Comparison of ENCODE assay signal across 1 cellular context in the genomic region with DNA sequence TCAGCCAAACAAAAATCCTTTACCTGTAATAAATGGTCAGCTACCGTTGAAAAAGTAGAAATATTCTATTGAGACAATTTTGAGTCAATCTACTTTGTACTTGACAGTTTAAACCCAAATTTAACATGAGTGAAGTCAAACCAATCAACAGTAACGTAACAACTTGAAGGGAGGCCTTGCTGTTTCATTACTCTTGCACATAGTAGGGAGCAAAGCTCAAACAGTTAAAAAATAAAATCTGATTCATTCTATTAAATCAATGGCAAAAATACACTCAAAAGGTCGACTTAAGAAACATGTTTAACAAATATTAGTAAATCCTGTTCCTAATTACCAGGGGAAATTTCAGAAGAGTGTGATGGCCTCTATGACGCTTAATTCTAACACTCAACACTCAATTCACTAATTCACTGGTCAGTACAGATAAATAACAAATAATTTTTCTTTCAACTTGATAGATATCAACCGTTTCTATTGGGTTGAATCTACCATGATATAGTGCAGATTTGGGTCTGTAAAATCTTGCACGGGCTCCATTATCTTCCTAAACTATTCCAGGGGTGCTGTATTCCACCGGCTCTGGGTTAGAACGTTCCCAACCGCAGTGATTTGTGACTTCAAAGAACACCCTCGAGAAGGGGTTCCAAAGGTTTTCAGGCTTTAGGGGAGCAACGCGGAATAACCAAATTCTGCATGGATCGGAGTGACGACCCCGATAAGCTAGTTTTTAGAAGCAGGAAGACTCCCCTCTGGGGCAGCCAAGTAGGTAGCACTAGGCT.
A peak's percentile ranks its signal among the peaks of the same experiment; 100 is the strongest.
TF ChIP-seq lines count a peak whose summit lies in the region.

No MANE protein-coding gene starts in this region.

TF ChIP-seq in K562, 482 proteins besides CTCF, POLR2A, EP300 and RAD21:
- no peak for TF ChIP-seq PHB (CRISPR knock-in tag; IDR thresholded peaks at IDR 0.05)
- TF ChIP-seq ZNF76 (CRISPR knock-in tag; IDR thresholded peaks at IDR 0.05; ENCODE audit: borderline replicate concordance), result 0 out of 2 replicates have a peak, but pooled peaks have one; percentile 3
- TF ChIP-seq SRF (CRISPR knock-in tag; IDR thresholded peaks at IDR 0.05), result peak in 1 of 2 experiments; percentile 31; a peak in 1 of 4 replicates
- TF ChIP-seq ATF1 (CRISPR knock-in tag; IDR thresholded peaks at IDR 0.05), result no peak
- TF ChIP-seq ATF1 (tag; IDR thresholded peaks at IDR 0.05), result 0 out of 2 replicates have a peak, but pooled peaks have one; percentile 30
- 0 out of 2 replicates have a peak, but pooled peaks have one; percentile 28 for TF ChIP-seq LEF1 (IDR thresholded peaks at IDR 0.05)
- TF ChIP-seq, protein P1, sequence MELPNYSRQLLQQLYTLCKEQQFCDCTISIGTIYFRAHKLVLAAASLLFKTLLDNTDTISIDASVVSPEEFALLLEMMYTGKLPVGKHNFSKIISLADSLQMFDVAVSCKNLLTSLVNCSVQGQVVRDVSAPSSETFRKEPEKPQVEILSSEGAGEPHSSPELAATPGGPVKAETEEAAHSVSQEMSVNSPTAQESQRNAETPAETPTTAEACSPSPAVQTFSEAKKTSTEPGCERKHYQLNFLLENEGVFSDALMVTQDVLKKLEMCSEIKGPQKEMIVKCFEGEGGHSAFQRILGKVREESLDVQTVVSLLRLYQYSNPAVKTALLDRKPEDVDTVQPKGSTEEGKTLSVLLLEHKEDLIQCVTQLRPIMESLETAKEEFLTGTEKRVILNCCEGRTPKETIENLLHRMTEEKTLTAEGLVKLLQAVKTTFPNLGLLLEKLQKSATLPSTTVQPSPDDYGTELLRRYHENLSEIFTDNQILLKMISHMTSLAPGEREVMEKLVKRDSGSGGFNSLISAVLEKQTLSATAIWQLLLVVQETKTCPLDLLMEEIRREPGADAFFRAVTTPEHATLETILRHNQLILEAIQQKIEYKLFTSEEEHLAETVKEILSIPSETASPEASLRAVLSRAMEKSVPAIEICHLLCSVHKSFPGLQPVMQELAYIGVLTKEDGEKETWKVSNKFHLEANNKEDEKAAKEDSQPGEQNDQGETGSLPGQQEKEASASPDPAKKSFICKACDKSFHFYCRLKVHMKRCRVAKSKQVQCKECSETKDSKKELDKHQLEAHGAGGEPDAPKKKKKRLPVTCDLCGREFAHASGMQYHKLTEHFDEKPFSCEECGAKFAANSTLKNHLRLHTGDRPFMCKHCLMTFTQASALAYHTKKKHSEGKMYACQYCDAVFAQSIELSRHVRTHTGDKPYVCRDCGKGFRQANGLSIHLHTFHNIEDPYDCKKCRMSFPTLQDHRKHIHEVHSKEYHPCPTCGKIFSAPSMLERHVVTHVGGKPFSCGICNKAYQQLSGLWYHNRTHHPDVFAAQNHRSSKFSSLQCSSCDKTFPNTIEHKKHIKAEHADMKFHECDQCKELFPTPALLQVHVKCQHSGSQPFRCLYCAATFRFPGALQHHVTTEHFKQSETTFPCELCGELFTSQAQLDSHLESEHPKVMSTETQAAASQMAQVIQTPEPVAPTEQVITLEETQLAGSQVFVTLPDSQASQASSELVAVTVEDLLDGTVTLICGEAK (IDR thresholded peaks at IDR 0.05), result peak; percentile 62
- TF ChIP-seq, protein P1 (CRISPR knock-in tag; IDR thresholded peaks at IDR 0.05), result no peak
- TF ChIP-seq PHF21A (IDR thresholded peaks at IDR 0.05; ENCODE audit: borderline replicate concordance, low read depth), result peak; percentile 30; the same call in 1 of the 2 replicates
- 0 out of 2 replicates have a peak, but pooled peaks have one; percentile 26 for TF ChIP-seq MTA3 (IDR thresholded peaks at IDR 0.05; ENCODE audit: borderline replicate concordance)
- TF ChIP-seq ZKSCAN1 (IDR thresholded peaks at IDR 0.05; ENCODE audit: low read depth, low read length), result peak; percentile 60; the same call in 1 of the 2 replicates
- TF ChIP-seq, protein P2, sequence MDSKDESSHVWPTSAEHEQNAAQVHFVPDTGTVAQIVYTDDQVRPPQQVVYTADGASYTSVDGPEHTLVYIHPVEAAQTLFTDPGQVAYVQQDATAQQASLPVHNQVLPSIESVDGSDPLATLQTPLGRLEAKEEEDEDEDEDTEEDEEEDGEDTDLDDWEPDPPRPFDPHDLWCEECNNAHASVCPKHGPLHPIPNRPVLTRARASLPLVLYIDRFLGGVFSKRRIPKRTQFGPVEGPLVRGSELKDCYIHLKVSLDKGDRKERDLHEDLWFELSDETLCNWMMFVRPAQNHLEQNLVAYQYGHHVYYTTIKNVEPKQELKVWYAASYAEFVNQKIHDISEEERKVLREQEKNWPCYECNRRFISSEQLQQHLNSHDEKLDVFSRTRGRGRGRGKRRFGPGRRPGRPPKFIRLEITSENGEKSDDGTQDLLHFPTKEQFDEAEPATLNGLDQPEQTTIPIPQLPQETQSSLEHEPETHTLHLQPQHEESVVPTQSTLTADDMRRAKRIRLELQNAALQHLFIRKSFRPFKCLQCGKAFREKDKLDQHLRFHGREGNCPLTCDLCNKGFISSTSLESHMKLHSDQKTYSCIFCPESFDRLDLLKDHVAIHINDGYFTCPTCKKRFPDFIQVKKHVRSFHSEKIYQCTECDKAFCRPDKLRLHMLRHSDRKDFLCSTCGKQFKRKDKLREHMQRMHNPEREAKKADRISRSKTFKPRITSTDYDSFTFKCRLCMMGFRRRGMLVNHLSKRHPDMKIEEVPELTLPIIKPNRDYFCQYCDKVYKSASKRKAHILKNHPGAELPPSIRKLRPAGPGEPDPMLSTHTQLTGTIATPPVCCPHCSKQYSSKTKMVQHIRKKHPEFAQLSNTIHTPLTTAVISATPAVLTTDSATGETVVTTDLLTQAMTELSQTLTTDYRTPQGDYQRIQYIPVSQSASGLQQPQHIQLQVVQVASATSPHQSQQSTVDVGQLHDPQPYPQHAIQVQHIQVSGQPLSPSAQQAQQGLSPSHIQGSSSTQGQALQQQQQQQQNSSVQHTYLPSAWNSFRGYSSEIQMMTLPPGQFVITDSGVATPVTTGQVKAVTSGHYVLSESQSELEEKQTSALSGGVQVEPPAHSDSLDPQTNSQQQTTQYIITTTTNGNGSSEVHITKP (IDR thresholded peaks at IDR 0.05; ENCODE audit: partially characterized antibody), result peak; percentile 80
- TF ChIP-seq ZFP1 (CRISPR knock-in tag; IDR thresholded peaks at IDR 0.05), result no peak
- no peak for TF ChIP-seq TCF15 (CRISPR knock-in tag; IDR thresholded peaks at IDR 0.05)
- no peak for TF ChIP-seq ZNF449 (CRISPR knock-in tag; IDR thresholded peaks at IDR 0.05)
- TF ChIP-seq ZEB2 (IDR thresholded peaks at IDR 0.05), result 0 out of 2 replicates have a peak, but pooled peaks have one; percentile 28
- TF ChIP-seq ERF (CRISPR knock-in tag; IDR thresholded peaks at IDR 0.05), result no peak
- peak; percentile 5; the same call in 1 of the 2 replicates for TF ChIP-seq JUND (IDR thresholded peaks at IDR 0.05; ENCODE audit: borderline replicate concordance, low read depth, low read length)
- no peak for TF ChIP-seq JUND (tag; IDR thresholded peaks at IDR 0.05; ENCODE audit: borderline replicate concordance, low read depth, low read length)
- 0 out of 2 replicates have a peak, but pooled peaks have one; percentile 29 for TF ChIP-seq HDAC2 (IDR thresholded peaks at IDR 0.05)
TF ChIP-seq in K562: peak in this region for 12.
